Comparison of ENCODE assay signal across 17 cellular contexts in genomic region chr22:46139895-46140350, GRCh38. TPM values are rescaled to one million over a fixed set of nuclear protein-coding genes. Genes with fewer than 3 reads are reported as not detected.
DNase-seq lines count a peak whose midpoint lies in the region; ATAC-seq and TF ChIP-seq lines count a peak whose summit lies in the region.
"Had no signal": no experiment of that assay in that cellular context is flagged by ENCODE, and none has a peak within 500 bp of the region (broad histone marks: within the 10 kb centered on the region; RNA-seq: fewer than 3 reads in every experiment).

No MANE protein-coding gene starts in this region.

- ATAC-seq in WTC11 = no peak
- peak; percentile 57 to 89 (median 80) for ATAC-seq in heart left ventricle
- no peak for ATAC-seq in GM19455 (IDR thresholded peaks at IDR 0.05; ENCODE audit: unreplicated experiment)
- ATAC-seq: activated T-helper 17 cell treated with anti-CD3 and anti-CD28 coated beads, Interleukin-2, amount 50 U/mL, for 72 hours; GM12878; naive thymus-derived CD8-positive, alpha-beta T cell; Panc1 had no signal

- intact Hi-C loops in heart left ventricle (cut with DNase I) = loop anchor here in 3 of 10 donors (5.0 to 10.0 kb wide), 3 partner anchors 107 to 152 kb away; partner anchors contain the start of gene CDPF1 (in 1 of the 3)

- no peak for TF ChIP-seq CTCF in WTC11 (IDR thresholded peaks at IDR 0.05)
- no peak for TF ChIP-seq CTCF in heart left ventricle (IDR thresholded peaks at IDR 0.05)
- TF ChIP-seq CTCF in mesothelial cell of epicardium (IDR thresholded peaks at IDR 0.05; ENCODE audit: unreplicated experiment) = no peak
- TF ChIP-seq CTCF in suprapubic skin (IDR thresholded peaks at IDR 0.05) = no peak

- H3K27me3 Mint-ChIP-seq in WTC11 (ENCODE audit: low read depth) (no peaks in the 10 kb centered on the region), mesothelial cell of epicardium (ENCODE audit: low read depth) (peaks cover under 1% of the 10 kb centered on the region)
- H3K27me3 Mint-ChIP-seq in activated CD4-positive, alpha-beta T cell treated with anti-CD3 and anti-CD28 coated beads, Interleukin-2, amount 10 ng/mL, durations not matched to agents 7 days and 5 days = peaks cover 4% of the 10 kb centered on the region
- H3K27me3 Mint-ChIP-seq: activated T-helper 17 cell treated with anti-CD3 and anti-CD28 coated beads, Interleukin-2, amount 50 U/mL, for 72 hours; naive thymus-derived CD8-positive, alpha-beta T cell had no signal

- H3K27me3 ChIP-seq in heart left ventricle (no peaks in the 10 kb centered on the region), suprapubic skin (no peaks in the 10 kb centered on the region), MG63 (no peaks in the 10 kb centered on the region)
- H3K27me3 ChIP-seq: hepatocyte had no signal

- no peak for TF ChIP-seq EP300 in suprapubic skin (IDR thresholded peaks at IDR 0.05)

- no peaks in the 10 kb centered on the region for H3K36me3 ChIP-seq in heart left ventricle
- no peaks in the 10 kb centered on the region for H3K36me3 ChIP-seq in suprapubic skin
- no peaks in the 10 kb centered on the region for H3K36me3 ChIP-seq in MG63

- peaks cover 0 to 24% (median 11%) of the 10 kb centered on the region in 12 donors for H3K4me1 ChIP-seq in heart left ventricle
- peaks cover 12% of the 10 kb centered on the region for H3K4me1 ChIP-seq in suprapubic skin

- WGBS in heart left ventricle, 4 donors = 44 to 51% (median 48%) methylated on average over 16 to 17 of the region's 17 CpGs
- 86% methylated on average over 13 of the region's 17 CpGs for WGBS in suprapubic skin

- no peak overlapping the region for H3K4me3 Mint-ChIP-seq in WTC11
- H3K4me3 Mint-ChIP-seq in mesothelial cell of epicardium = no peak overlapping the region
- no peak overlapping the region for H3K4me3 Mint-ChIP-seq in activated CD4-positive, alpha-beta T cell treated with anti-CD3 and anti-CD28 coated beads, Interleukin-2, amount 10 ng/mL, durations not matched to agents 7 days and 5 days
- H3K4me3 Mint-ChIP-seq: activated T-helper 17 cell treated with anti-CD3 and anti-CD28 coated beads, Interleukin-2, amount 50 U/mL, for 72 hours; naive thymus-derived CD8-positive, alpha-beta T cell had no signal

- H3K9me3 ChIP-seq in heart left ventricle (no peaks in the 10 kb centered on the region), suprapubic skin (no peaks in the 10 kb centered on the region), MG63 (no peaks in the 10 kb centered on the region)

- no peaks in the 10 kb centered on the region for H3K36me3 Mint-ChIP-seq in WTC11
- H3K36me3 Mint-ChIP-seq in mesothelial cell of epicardium = no peaks in the 10 kb centered on the region
- no peaks in the 10 kb centered on the region for H3K36me3 Mint-ChIP-seq in activated CD4-positive, alpha-beta T cell treated with anti-CD3 and anti-CD28 coated beads, Interleukin-2, amount 10 ng/mL, durations not matched to agents 7 days and 5 days (ENCODE audit: low read depth)
- H3K36me3 Mint-ChIP-seq: naive thymus-derived CD8-positive, alpha-beta T cell had no signal

- POLR2A ChIA-PET in WTC11 (lab: Charles Lee) = no interaction called here
- POLR2A ChIA-PET in activated CD4-positive, alpha-beta T cell treated with anti-CD3 and anti-CD28 coated beads, Interleukin-2, amount 10 ng/mL, durations not matched to agents 7 days and 5 days (lab: Charles Lee) = no interaction called here

- DNase-seq in WTC11 (ENCODE audit: low spot score) = no peak
- DNase-seq in heart left ventricle = peak in 4 of 5 donors; percentile 54 to 78 (median 72)
- no peak for DNase-seq in mesothelial cell of epicardium (ENCODE audit: low spot score in 2 of 2, unreplicated experiment in 2 of 2)
- peak; percentile 57 to 78 for DNase-seq in suprapubic skin (ENCODE audit: low spot score in 2 of 2)
- no peak for DNase-seq in MG63
- no peak for DNase-seq in activated CD4-positive, alpha-beta T cell treated with anti-CD3 and anti-CD28 coated beads, Interleukin-2, amount 10 ng/mL, durations not matched to agents 7 days and 5 days
- DNase-seq in NOMO-1 treated with dmso at 0.1 percent for 144 hours (lab: John Stamatoyannopoulos, UW; ENCODE audit: unreplicated experiment) = no peak
- DNase-seq: dermis blood vessel endothelial cell; retina; stimulated activated CD4-positive, alpha-beta T cell treated with anti-CD3 and anti-CD28 coated beads, Interleukin-4, amount 100 ng/mL, for 1 hour; SW 1271 had no signal

- no peaks in the 10 kb centered on the region for H3K9me3 Mint-ChIP-seq in WTC11
- H3K9me3 Mint-ChIP-seq in mesothelial cell of epicardium = no peaks in the 10 kb centered on the region
- no peaks in the 10 kb centered on the region for H3K9me3 Mint-ChIP-seq in activated CD4-positive, alpha-beta T cell treated with anti-CD3 and anti-CD28 coated beads, Interleukin-2, amount 10 ng/mL, durations not matched to agents 7 days and 5 days
- H3K9me3 Mint-ChIP-seq: activated T-helper 17 cell treated with anti-CD3 and anti-CD28 coated beads, Interleukin-2, amount 50 U/mL, for 72 hours; naive thymus-derived CD8-positive, alpha-beta T cell had no signal

- CTCF ChIA-PET in WTC11 (lab: Charles Lee) = interaction anchor here (0.7 kb wide), 1 partner anchor 18 kb away, joined by 3 read pairs; no protein-coding TSS in a partner anchor
- CTCF ChIA-PET in activated CD4-positive, alpha-beta T cell treated with anti-CD3 and anti-CD28 coated beads, Interleukin-2, amount 10 ng/mL, durations not matched to agents 7 days and 5 days (lab: Charles Lee) = no interaction called here

- H3K27ac Mint-ChIP-seq in WTC11 (no peak overlapping the region), mesothelial cell of epicardium (peak overlapping the region; percentile 67)
- no peak overlapping the region for H3K27ac Mint-ChIP-seq in activated CD4-positive, alpha-beta T cell treated with anti-CD3 and anti-CD28 coated beads, Interleukin-2, amount 10 ng/mL, durations not matched to agents 7 days and 5 days
- H3K27ac Mint-ChIP-seq: naive thymus-derived CD8-positive, alpha-beta T cell had no signal

- no peaks in the 10 kb centered on the region for H3K4me1 Mint-ChIP-seq in WTC11
- peaks cover 7% of the 10 kb centered on the region for H3K4me1 Mint-ChIP-seq in mesothelial cell of epicardium
- no peaks in the 10 kb centered on the region for H3K4me1 Mint-ChIP-seq in activated CD4-positive, alpha-beta T cell treated with anti-CD3 and anti-CD28 coated beads, Interleukin-2, amount 10 ng/mL, durations not matched to agents 7 days and 5 days
- H3K4me1 Mint-ChIP-seq: activated T-helper 17 cell treated with anti-CD3 and anti-CD28 coated beads, Interleukin-2, amount 50 U/mL, for 72 hours had no signal

- TF ChIP-seq POLR2A in heart left ventricle (IDR thresholded peaks at IDR 0.05) = no peak
- TF ChIP-seq POLR2A in suprapubic skin (IDR thresholded peaks at IDR 0.05) = no peak

- H3K4me3 ChIP-seq in heart left ventricle (no peak overlapping the region), suprapubic skin (no peak overlapping the region), MG63 (no peak overlapping the region)
- H3K4me3 ChIP-seq: GM12878, hepatocyte had no signal

- peak overlapping the region; percentile 28 to 86 (median 78) for H3K27ac ChIP-seq in heart left ventricle
- H3K27ac ChIP-seq in suprapubic skin = no peak overlapping the region
- H3K27ac ChIP-seq: hepatocyte had no signal

TF ChIP-seq in WTC11, 78 proteins besides CTCF, POLR2A, EP300 and RAD21:
- TF ChIP-seq ZNF671 (CRISPR knock-in tag; IDR thresholded peaks at IDR 0.05) = no peak
- TF ChIP-seq GABPB1 (CRISPR knock-in tag; IDR thresholded peaks at IDR 0.05) = peak; percentile 80
TF ChIP-seq in WTC11: peak in this region for 1.

RNA-seq across cellular contexts. Expression of gene PPARA, which starts 10.4 kb away (rescaled TPM):
- 8.5 to 10.1 TPM (median 9.3 TPM) in 3 replicates for total RNA-seq in WTC11 (2021)
- total RNA-seq in heart left ventricle = 10 to 100 TPM; 51.0 to 96.4 (median 83.6) TPM
- 10 to 100 TPM; 21.1 to 60.9 TPM for polyA plus RNA-seq in heart left ventricle
- total RNA-seq in mesothelial cell of epicardium = 12.0 to 15.1 TPM (median 13.0 TPM) in 3 replicates
- 10 to 100 TPM; 18.7 to 53.8 (median 32.0) TPM for total RNA-seq in suprapubic skin
- total RNA-seq in MG63 (2014; rRNA removed; shearing (Covaris generic); ENCODE audit: low replicate concordance) = 1.9 and 3.6 TPM in 2 replicates
- 1 to 10 TPM; 9.5 to 9.7 TPM for total RNA-seq in activated CD4-positive, alpha-beta T cell treated with anti-CD3 and anti-CD28 coated beads, Interleukin-2, amount 10 ng/mL, durations not matched to agents 7 days and 5 days

Comparison
In these comparisons a context has a peak if more than half of its experiments do, and no peak if none do; other contexts are left out.
1. ATAC-seq: peak in heart left ventricle (4 of 4); none in WTC11 (single experiment) and GM19455 (single experiment).
2. DNase-seq: peak in heart left ventricle (4 of 5) and suprapubic skin (2 of 2); none in WTC11 (single experiment), mesothelial cell of epicardium (0 of 2), MG63 (single experiment), activated CD4-positive, alpha-beta T cell treated with anti-CD3 and anti-CD28 coated beads, Interleukin-2, amount 10 ng/mL, durations not matched to agents 7 days and 5 days (single experiment) and NOMO-1 treated with dmso at 0.1 percent for 144 hours (single experiment).